9 cellular contexts compared by ENCODE assay signal in the genomic region with DNA sequence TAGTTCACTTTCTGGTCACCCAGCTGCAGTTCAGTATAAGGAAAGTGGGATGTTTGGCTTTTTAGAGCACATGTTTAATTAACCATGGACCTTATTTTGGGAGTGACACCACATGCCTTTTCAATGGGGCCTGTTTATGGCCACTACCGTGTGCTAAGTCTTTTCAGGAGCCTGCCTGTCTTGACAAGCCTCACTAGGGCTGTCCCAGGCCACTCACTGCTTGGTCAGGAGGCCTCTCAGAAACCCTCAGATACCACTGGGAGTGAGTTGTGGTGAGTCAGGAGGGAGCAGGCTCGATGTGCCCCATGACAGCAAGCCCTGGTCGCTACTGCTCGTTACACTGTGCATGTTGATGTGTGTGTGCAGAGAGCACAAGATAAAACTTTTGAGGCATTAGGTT.
DNase-seq lines count a peak whose midpoint lies in the region; ATAC-seq and FAIRE-seq lines count a peak whose summit lies in the region.
"Had no signal": no experiment of that assay in that cellular context is flagged by ENCODE, and none has a peak within 500 bp of the region (broad histone marks: within the 10 kb centered on the region; RNA-seq: fewer than 3 reads in every experiment).

No MANE protein-coding gene starts in this region.

- no peak for FAIRE-seq in GM19239 (lab: Jason Lieb, UNC)

- DNase-seq in AG20443 (ENCODE audit: low spot score) (peak; percentile 54), HCEC 1CT (peak; percentile 79), amniotic stem cell (lab: John Stamatoyannopoulos, UW) (peak; percentile 40), kidney tubule cell (ENCODE audit: low spot score) (peak; percentile 67), GM19239 (ENCODE audit: insufficient read length, low spot score) (no peak)
- DNase-seq: NCI-H1105 treated with DMSO at 0.1 percent for 48 hours had no signal

- ATAC-seq in HG03378 (IDR thresholded peaks at IDR 0.05; ENCODE audit: unreplicated experiment) = no peak
- ATAC-seq in GM21786 (IDR thresholded peaks at IDR 0.05; ENCODE audit: unreplicated experiment) = no peak
- no peak for ATAC-seq in GM21723 (IDR thresholded peaks at IDR 0.05; ENCODE audit: unreplicated experiment)
